ENCODE assay signal across 8 cellular contexts in the genomic region with DNA sequence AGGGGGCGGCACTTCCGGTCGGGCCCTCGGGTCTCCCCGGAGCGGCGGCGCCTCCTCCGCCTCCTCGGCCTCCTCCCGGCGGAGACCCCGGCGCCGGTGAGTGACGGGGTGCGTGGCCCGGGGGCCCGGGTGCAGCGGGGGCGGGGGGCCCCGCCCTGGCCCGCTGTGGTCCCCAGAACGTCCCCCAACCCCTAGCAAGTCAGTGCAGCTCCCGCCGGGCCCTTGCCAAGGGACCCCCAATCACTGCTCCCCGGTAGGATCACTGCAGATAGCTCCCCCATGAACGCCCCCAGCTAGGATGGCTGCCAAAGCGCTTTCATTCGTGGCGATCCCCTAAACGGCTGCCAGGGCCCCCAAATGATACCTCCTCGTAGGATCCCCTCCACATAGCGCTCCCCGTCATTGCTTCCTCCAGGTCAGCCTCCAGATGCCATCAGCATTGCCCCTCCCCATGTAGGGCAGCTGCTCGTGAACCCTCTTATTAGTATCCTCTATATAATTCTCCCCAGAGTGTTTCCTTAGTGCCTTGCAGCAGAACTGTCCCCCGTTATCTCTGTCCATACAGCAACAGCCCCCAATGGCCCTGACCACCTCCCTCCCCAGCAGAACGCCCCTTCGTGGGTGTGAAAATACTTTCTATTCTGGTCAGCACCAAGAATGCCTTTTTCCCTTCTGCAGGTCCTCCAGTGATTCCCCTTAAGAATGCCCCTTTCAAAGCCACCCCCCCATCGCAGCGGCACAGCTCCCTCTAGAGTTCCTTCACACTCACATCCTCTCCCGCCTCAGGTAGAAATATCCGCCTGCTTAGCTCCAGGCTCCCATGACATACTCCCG. TPM values are rescaled to one million over a fixed set of nuclear protein-coding genes. Genes with fewer than 3 reads are reported as not detected.
A peak's percentile ranks its signal among the peaks of the same experiment; 100 is the strongest.
DNase-seq lines count a peak whose midpoint lies in the region; ATAC-seq, FAIRE-seq and TF ChIP-seq lines count a peak whose summit lies in the region.

A gene (plus strand): TSS at position 11 of the 834 bp plus-strand sequence. CDS start 7,972 bp downstream, outside the sequence.

- H3K4me1 ChIP-seq in prostate gland (replicated peaks) (peaks cover 9% of the 10 kb centered on the region), uterus (peaks cover 0 to 10% of the 10 kb centered on the region in 2 donors)

- no peaks in the 10 kb centered on the region for H3K9me3 ChIP-seq in prostate gland
- no peaks in the 10 kb centered on the region for H3K9me3 ChIP-seq in uterus

- TF ChIP-seq POLR2A in H54 (IDR thresholded peaks at IDR 0.05; ENCODE audit: low read depth, low read length): peak; percentile 43; the same call in 1 of the 2 replicates
- TF ChIP-seq POLR2A in prostate gland (IDR thresholded peaks at IDR 0.05): no peak
- TF ChIP-seq POLR2A in uterus (IDR thresholded peaks at IDR 0.05): no peak

- WGBS in prostate gland: 1% methylated on average over 26 of the region's 44 CpGs

- peak within 1 kb of the TSS; percentile 96 for H3K27ac ChIP-seq in angular gyrus (ENCODE audit: low read depth, low read length)
- H3K27ac ChIP-seq in prostate gland: peak within 1 kb of the TSS; percentile 85 to 95
- H3K27ac ChIP-seq in uterus: peak within 1 kb of the TSS; percentile 94 to 98

- TF ChIP-seq CTCF in prostate gland (IDR thresholded peaks at IDR 0.05): peak in 3 of 4 experiments; percentile 49 to 74 (median 69)
- TF ChIP-seq CTCF in uterus (IDR thresholded peaks at IDR 0.05): peak; percentile 54 to 70 (median 62)

- intact Hi-C loops in left ventricle myocardium superior (cut with micrococcal nuclease): loop anchor here (10.0 kb wide), 1 partner anchor 91 kb away; no protein-coding TSS in a partner anchor
- intact Hi-C loops in prostate gland (cut with DNase I): loop anchor here (5.0 to 10.0 kb wide), 2 partner anchors 89 to 491 kb away; a partner anchor contains a TSS
- intact Hi-C loops in uterus (cut with DNase I; ENCODE audit: low total_unique reads): loop anchor here (10.0 kb wide), 1 partner anchor 91 kb away; no protein-coding TSS in a partner anchor

- no peaks in the 10 kb centered on the region for H3K27me3 ChIP-seq in prostate gland (replicated peaks; ENCODE audit: insufficient read depth)
- H3K27me3 ChIP-seq in uterus: no peaks in the 10 kb centered on the region

- FAIRE-seq in H54 (lab: Jason Lieb, UNC): no peak

- H3K36me3 ChIP-seq in prostate gland: no peaks in the 10 kb centered on the region
- H3K36me3 ChIP-seq in uterus: no peaks in the 10 kb centered on the region

- H3K4me3 ChIP-seq in prostate gland (peak within 1 kb of the TSS; percentile 84 to 99), uterus (peak within 1 kb of the TSS; percentile 76 to 87)

- peak; percentile 92 for DNase-seq in DMS53 (lab: John Stamatoyannopoulos, UW)
- DNase-seq in H54 (ENCODE audit: insufficient read length, low spot score): peak; percentile 99
- peak; percentile 42 for DNase-seq in NCI-H1105 (lab: John Stamatoyannopoulos, UW)
- peak; percentile 52 to 73 (median 62) for DNase-seq in T-helper 1 cell
- DNase-seq in left ventricle myocardium superior: peak; percentile 67
- peak; percentile 69 for DNase-seq in prostate gland (ENCODE audit: low spot score)
- DNase-seq in uterus: peak; percentile 69 to 75

- peak; percentile 42 for ATAC-seq in left ventricle myocardium superior

RNA-seq across cellular contexts. Expression of the gene that starts here (rescaled TPM):
- total RNA-seq in left ventricle myocardium superior (21.8 TPM), prostate gland (10 to 100 TPM; 18.4 to 21.0 TPM), uterus (10 to 100 TPM in 1 of 4 donors, 1 to 10 TPM in 2, not detected in 1; 2.0 to 24.2 (median 3.2) TPM)

Comparison
In these comparisons a context has a peak if more than half of its experiments do, and no peak if none do; other contexts are left out.
1. Peak in every context shown above with its lines: DNase-seq, ATAC-seq, H3K4me3 ChIP-seq and H3K27ac ChIP-seq.
2. DNase-seq: peak in every context shown above with its lines; median percentile 99 in H54; 92 in DMS53; 72 in uterus; 69 in prostate gland; 67 in left ventricle myocardium superior; 62 in T-helper 1 cell; 42 in NCI-H1105.